Comparison of ENCODE assay signal across 8 cellular contexts in genomic region chr17:49360796-49361128, GRCh38. TPM values are rescaled to one million over a fixed set of nuclear protein-coding genes. Genes with fewer than 3 reads are reported as not detected.
DNase-seq lines count a peak whose midpoint lies in the region; ATAC-seq and TF ChIP-seq lines count a peak whose summit lies in the region.

No MANE protein-coding gene starts in this region.

- no peaks in the 10 kb centered on the region for H4K20me1 ChIP-seq in OCI-LY1 (ENCODE audit: insufficient read depth, low read length)
- H4K20me1 ChIP-seq in neural progenitor cell (ENCODE audit: low read depth), result peaks cover 54% of the 10 kb centered on the region

- TF ChIP-seq CTCF in OCI-LY1 (IDR thresholded peaks at IDR 0.05; ENCODE audit: low read length) (no peak), neural progenitor cell (IDR thresholded peaks at IDR 0.05) (no peak)

- H3K79me2 ChIP-seq in OCI-LY1 (ENCODE audit: insufficient read depth, low read length), result peaks cover 51% of the 10 kb centered on the region
- peaks cover 58% of the 10 kb centered on the region for H3K79me2 ChIP-seq in neural progenitor cell (ENCODE audit: low read depth)

- H3K9ac ChIP-seq in OCI-LY1 (ENCODE audit: low read length), result peak overlapping the region; percentile 94
- H3K9ac ChIP-seq in neural progenitor cell, result peak overlapping the region; percentile 89

- H3K4me2 ChIP-seq in OCI-LY1 (ENCODE audit: low read length), result peak overlapping the region; percentile 91
- H3K4me2 ChIP-seq in neural progenitor cell, result peak overlapping the region; percentile 91

- peaks cover 50% of the 10 kb centered on the region for H3K4me1 ChIP-seq in OCI-LY1 (ENCODE audit: insufficient read depth, low read length, severe bottlenecking)
- peaks cover 13% of the 10 kb centered on the region for H3K4me1 ChIP-seq in ectodermal cell (ENCODE audit: control insufficient read depth, insufficient read depth, low read length)
- peaks cover 25% of the 10 kb centered on the region for H3K4me1 ChIP-seq in neural progenitor cell

- H3K4me3 Mint-ChIP-seq in neural progenitor cell, result peak overlapping the region; percentile 97

- no peaks in the 10 kb centered on the region for H3K9me3 Mint-ChIP-seq in neural progenitor cell

- H3K36me3 ChIP-seq in OCI-LY1 (ENCODE audit: insufficient read depth, low read length), result no peaks in the 10 kb centered on the region
- no peaks in the 10 kb centered on the region for H3K36me3 ChIP-seq in ectodermal cell (ENCODE audit: control insufficient read depth, insufficient read depth, low read length)
- H3K36me3 ChIP-seq in neural progenitor cell, result no peaks in the 10 kb centered on the region

- peaks cover 31% of the 10 kb centered on the region for H3K4me1 Mint-ChIP-seq in neural progenitor cell

- H3K4me3 ChIP-seq in OCI-LY1 (ENCODE audit: low read depth, low read length, poor library complexity, severe bottlenecking) (peak overlapping the region; percentile 95), ectodermal cell (ENCODE audit: insufficient read depth, low read depth, low read length) (peak overlapping the region; percentile 97), neural progenitor cell (peak overlapping the region; percentile 97)

- H2AFZ ChIP-seq in OCI-LY1 (ENCODE audit: low read length) (no peak overlapping the region), neural progenitor cell (replicated peaks) (no peak overlapping the region)

- H3K36me3 Mint-ChIP-seq in neural progenitor cell, result no peaks in the 10 kb centered on the region

- H3K27me3 Mint-ChIP-seq in neural progenitor cell (ENCODE audit: insufficient read depth, low read depth), result no peaks in the 10 kb centered on the region

- DNase-seq in neural progenitor cell (ENCODE audit: low spot score) (peak; percentile 53), D341Med (ENCODE audit: low spot score) (no peak)

- H3K9me3 ChIP-seq in OCI-LY1 (ENCODE audit: low read length), result no peaks in the 10 kb centered on the region
- H3K9me3 ChIP-seq in ectodermal cell (ENCODE audit: control insufficient read depth, low read length), result no peaks in the 10 kb centered on the region
- H3K9me3 ChIP-seq in neural progenitor cell (ENCODE audit: low read depth), result no peaks in the 10 kb centered on the region

- H3K27ac ChIP-seq in OCI-LY1 (ENCODE audit: low read depth, low read length, poor library complexity, severe bottlenecking), result peak overlapping the region; percentile 75
- no peak overlapping the region for H3K27ac ChIP-seq in ectodermal cell (ENCODE audit: insufficient read depth, low read depth, low read length, poor library complexity, severe bottlenecking)
- no peak overlapping the region for H3K27ac ChIP-seq in neural progenitor cell

- H3K27ac Mint-ChIP-seq in neural progenitor cell, result peak overlapping the region; percentile 93

- 8 to 9% methylated on average over 8 of the region's 8 CpGs for WGBS in ectodermal cell, 2 experiments

- no peaks in the 10 kb centered on the region for H3K27me3 ChIP-seq in OCI-LY1 (ENCODE audit: insufficient read depth, low read length)
- H3K27me3 ChIP-seq in ectodermal cell (ENCODE audit: control insufficient read depth, insufficient read depth, low read length, poor library complexity, severe bottlenecking), result no peaks in the 10 kb centered on the region
- no peaks in the 10 kb centered on the region for H3K27me3 ChIP-seq in neural progenitor cell

- H3K9me2 ChIP-seq in OCI-LY1 (ENCODE audit: low read depth, low read length), result no peaks in the 10 kb centered on the region

- ATAC-seq in GM21526 (IDR thresholded peaks at IDR 0.05; ENCODE audit: low FRiP score, unreplicated experiment) (peak; percentile 1), GM18517 (IDR thresholded peaks at IDR 0.05; ENCODE audit: unreplicated experiment) (no peak), HG02610 (IDR thresholded peaks at IDR 0.05; ENCODE audit: unreplicated experiment) (no peak), HG03095 (IDR thresholded peaks at IDR 0.05; ENCODE audit: unreplicated experiment) (no peak)

- H3F3A ChIP-seq in OCI-LY1 (ENCODE audit: insufficient read depth, low read length) (no peaks in the 10 kb centered on the region), neural progenitor cell (ENCODE audit: low read depth) (peaks cover 19% of the 10 kb centered on the region)

RNA-seq across cellular contexts. Expression of gene ZNF652, which starts 1.3 kb away (rescaled TPM):
- polyA plus RNA-seq in ectodermal cell (2013, experiment 1 of 4), result 25.5 TPM
- 28.8 TPM for polyA plus RNA-seq in ectodermal cell (2013, experiment 2 of 4)
- 17.6 TPM for polyA plus RNA-seq in ectodermal cell (2013, experiment 3 of 4)
- polyA plus RNA-seq in ectodermal cell (2013, experiment 4 of 4), result 20.9 TPM
- total RNA-seq in neural progenitor cell (ENCODE audit: low replicate concordance), result 45.6 and 55.7 TPM in 2 replicates

RNA-seq across cellular contexts. Expression of gene PHB1, which starts 53.9 kb away (rescaled TPM):
- polyA plus RNA-seq in ectodermal cell (2013, experiment 1 of 4), result 199 TPM
- polyA plus RNA-seq in ectodermal cell (2013, experiment 2 of 4), result 190 TPM
- polyA plus RNA-seq in ectodermal cell (2013, experiment 3 of 4), result 111 TPM
- 127 TPM for polyA plus RNA-seq in ectodermal cell (2013, experiment 4 of 4)
- 126 and 168 TPM in 2 replicates for total RNA-seq in neural progenitor cell (ENCODE audit: low replicate concordance)
